Comparison of ENCODE assay signal across 15 cellular contexts in the genomic region with DNA sequence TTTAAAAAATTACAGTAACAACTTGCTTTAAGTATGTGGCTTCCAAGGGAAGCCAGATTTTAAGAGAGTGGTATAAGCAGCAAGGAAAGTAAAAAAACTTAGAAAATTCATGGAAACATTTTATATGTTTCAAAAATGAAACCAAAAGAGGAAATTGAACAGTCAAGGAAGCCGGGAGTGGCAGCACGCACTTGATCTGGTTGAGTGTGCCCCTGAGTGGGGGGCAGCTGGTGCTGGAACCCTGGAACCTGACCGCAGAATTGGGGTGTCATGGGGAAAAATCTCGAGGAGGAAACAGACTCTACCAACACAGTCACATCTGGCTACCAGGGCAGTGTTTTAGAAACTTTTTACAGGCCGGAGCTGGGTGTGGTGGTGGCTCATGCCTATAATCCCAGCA. TPM values are rescaled to one million over a fixed set of nuclear protein-coding genes. Genes with fewer than 3 reads are reported as not detected.
DNase-seq lines count a peak whose midpoint lies in the region; ATAC-seq and TF ChIP-seq lines count a peak whose summit lies in the region.
"Had no signal": no experiment of that assay in that cellular context is flagged by ENCODE, and none has a peak within 500 bp of the region (broad histone marks: within the 10 kb centered on the region; RNA-seq: fewer than 3 reads in every experiment).

No MANE protein-coding gene starts in this region.

- H3K27me3 Mint-ChIP-seq in T-helper 17 cell (no peaks in the 10 kb centered on the region), type B pancreatic cell (no peaks in the 10 kb centered on the region)

- H3K27ac Mint-ChIP-seq in T-helper 17 cell: peak overlapping the region; percentile 84
- peak overlapping the region; percentile 60 for H3K27ac Mint-ChIP-seq in type B pancreatic cell
- H3K27ac Mint-ChIP-seq: mesothelial cell of epicardium had no signal

- H3K4me1 ChIP-seq in left ventricle myocardium inferior: peaks cover 29% of the 10 kb centered on the region
- H3K4me1 ChIP-seq: gastrocnemius medialis had no signal

- H3K36me3 Mint-ChIP-seq in T-helper 17 cell (ENCODE audit: low read depth) (no peaks in the 10 kb centered on the region), type B pancreatic cell (peaks cover 10% of the 10 kb centered on the region)

- TF ChIP-seq CTCF in left ventricle myocardium inferior (IDR thresholded peaks at IDR 0.05; ENCODE audit: borderline replicate concordance) (no peak), type B pancreatic cell (conservative IDR thresholded peaks at IDR 0.05) (no peak), omental fat pad (IDR thresholded peaks at IDR 0.05) (no peak)

- ATAC-seq in Right ventricle myocardium superior (ENCODE audit: poor library complexity) (no peak), T-helper 17 cell (no peak), GM18517 (IDR thresholded peaks at IDR 0.05; ENCODE audit: unreplicated experiment) (no peak), omental fat pad (ENCODE audit: low FRiP score) (no peak)
- ATAC-seq: gastrocnemius medialis had no signal

- peaks cover 84% of the 10 kb centered on the region for H3K36me3 ChIP-seq in left ventricle myocardium inferior

- no peaks in the 10 kb centered on the region for H3K27me3 ChIP-seq in left ventricle myocardium inferior (ENCODE audit: low read depth)
- H3K27me3 ChIP-seq: gastrocnemius medialis, upper lobe of left lung had no signal

- intact Hi-C loops in left ventricle myocardium inferior (cut with micrococcal nuclease): no loop called here
- intact Hi-C loops in Right ventricle myocardium superior (cut with DNase I): no loop called here

- H3K4me3 Mint-ChIP-seq in T-helper 17 cell (no peak overlapping the region), type B pancreatic cell (no peak overlapping the region)
- H3K4me3 Mint-ChIP-seq: mesothelial cell of epicardium had no signal

- H3K4me3 ChIP-seq in left ventricle myocardium inferior: no peak overlapping the region
- H3K4me3 ChIP-seq: gastrocnemius medialis had no signal

- H3K9me3 Mint-ChIP-seq in type B pancreatic cell: no peaks in the 10 kb centered on the region
- H3K9me3 Mint-ChIP-seq: mesothelial cell of epicardium had no signal

- H3K9me3 ChIP-seq in left ventricle myocardium inferior (replicated peaks): no peaks in the 10 kb centered on the region
- H3K9me3 ChIP-seq in T-helper 17 cell (ENCODE audit: control insufficient read depth, low read length, poor library complexity, severe bottlenecking): no peaks in the 10 kb centered on the region
- H3K9me3 ChIP-seq: gastrocnemius medialis, upper lobe of left lung had no signal

- H3K4me1 Mint-ChIP-seq in T-helper 17 cell: peaks cover 3% of the 10 kb centered on the region
- no peaks in the 10 kb centered on the region for H3K4me1 Mint-ChIP-seq in type B pancreatic cell (ENCODE audit: unreplicated experiment)
- H3K4me1 Mint-ChIP-seq: mesothelial cell of epicardium had no signal

- no peak for DNase-seq in left ventricle myocardium inferior
- no peak for DNase-seq in Right ventricle myocardium superior
- no peak for DNase-seq in T-helper 17 cell
- DNase-seq in germinal center (ENCODE audit: low spot score): peak; percentile 24
- DNase-seq in type B pancreatic cell (ENCODE audit: extremely low spot score, unreplicated experiment): no peak
- no peak for DNase-seq in HuH-7.5 (ENCODE audit: low spot score)
- no peak for DNase-seq in omental fat pad (ENCODE audit: low spot score)
- DNase-seq: caudate nucleus; gastrocnemius medialis; NCI-H2171 treated with DMSO at 0.1 percent for 48 hours; posterior cingulate gyrus; stimulated activated CD4-positive, alpha-beta T cell treated with anti-CD3 and anti-CD28 coated beads, Interleukin-15, amount 100 ng/mL, for 24 hours; upper lobe of left lung had no signal

- H3K27ac ChIP-seq in left ventricle myocardium inferior (replicated peaks): peak overlapping the region; percentile 41

RNA-seq across cellular contexts. Expression of a gene that starts 14.0 kb away (rescaled TPM):
- total RNA-seq in left ventricle myocardium inferior (14.8 TPM), Right ventricle myocardium superior (13.5 TPM), T-helper 17 cell (10 to 100 TPM; 19.2 to 21.9 TPM), type B pancreatic cell (ENCODE audit: low replicate concordance) (56.5 and 107 TPM in 2 replicates), omental fat pad (10 to 100 TPM; 15.4 to 42.4 (median 20.6) TPM)

RNA-seq across cellular contexts. Expression of a gene that starts 33.3 kb away (rescaled TPM):
- total RNA-seq in left ventricle myocardium inferior (0.82 TPM), Right ventricle myocardium superior (0.30 TPM), T-helper 17 cell (not detected), type B pancreatic cell (ENCODE audit: low replicate concordance) (0.64 and 0.70 TPM in 2 replicates), omental fat pad (under 1 TPM in 1 of 4 donors, not detected in 3; 0.56 TPM)

RNA-seq across cellular contexts. Expression of a gene that starts 33.4 kb away (rescaled TPM):
- total RNA-seq in left ventricle myocardium inferior (79.3 TPM), Right ventricle myocardium superior (85.7 TPM), T-helper 17 cell (10 to 100 TPM; 25.9 to 27.7 TPM), type B pancreatic cell (ENCODE audit: low replicate concordance) (92.0 and 99.6 TPM in 2 replicates), omental fat pad (10 to 100 TPM; 57.3 to 73.9 (median 61.6) TPM)
